ENCODE assay signal across 1 cellular context in the genomic region with DNA sequence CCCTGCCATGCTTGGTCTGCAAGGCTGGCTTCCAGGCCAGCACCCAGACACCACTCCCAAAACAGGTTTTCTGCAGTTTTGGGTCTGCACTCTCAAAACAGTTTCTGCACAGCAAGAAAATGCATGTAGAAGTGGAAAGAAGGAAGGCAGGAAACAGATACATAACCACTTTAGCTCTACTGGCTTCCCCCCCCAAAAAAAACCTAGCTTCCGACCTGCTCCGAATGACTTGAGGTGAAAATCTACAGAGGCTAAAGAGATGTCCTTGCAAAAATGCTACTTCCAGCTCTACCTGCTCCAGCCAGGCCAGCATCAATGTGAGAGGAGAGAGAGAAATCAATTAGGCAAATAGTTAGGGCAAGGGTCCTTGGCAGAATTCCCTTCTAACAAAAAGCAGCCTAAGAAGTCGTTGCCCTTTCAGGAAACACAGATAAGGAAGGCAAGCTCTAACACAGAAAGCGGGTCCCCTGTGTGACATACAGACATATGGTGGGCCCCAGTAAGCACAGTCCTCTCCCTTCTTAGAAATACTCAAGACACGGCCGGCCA.
TF ChIP-seq lines count a peak whose summit lies in the region.

No MANE protein-coding gene starts in this region.

TF ChIP-seq in liver, 16 proteins besides CTCF, POLR2A, EP300 and RAD21 (continued from another document):
- TF ChIP-seq, protein P1, sequence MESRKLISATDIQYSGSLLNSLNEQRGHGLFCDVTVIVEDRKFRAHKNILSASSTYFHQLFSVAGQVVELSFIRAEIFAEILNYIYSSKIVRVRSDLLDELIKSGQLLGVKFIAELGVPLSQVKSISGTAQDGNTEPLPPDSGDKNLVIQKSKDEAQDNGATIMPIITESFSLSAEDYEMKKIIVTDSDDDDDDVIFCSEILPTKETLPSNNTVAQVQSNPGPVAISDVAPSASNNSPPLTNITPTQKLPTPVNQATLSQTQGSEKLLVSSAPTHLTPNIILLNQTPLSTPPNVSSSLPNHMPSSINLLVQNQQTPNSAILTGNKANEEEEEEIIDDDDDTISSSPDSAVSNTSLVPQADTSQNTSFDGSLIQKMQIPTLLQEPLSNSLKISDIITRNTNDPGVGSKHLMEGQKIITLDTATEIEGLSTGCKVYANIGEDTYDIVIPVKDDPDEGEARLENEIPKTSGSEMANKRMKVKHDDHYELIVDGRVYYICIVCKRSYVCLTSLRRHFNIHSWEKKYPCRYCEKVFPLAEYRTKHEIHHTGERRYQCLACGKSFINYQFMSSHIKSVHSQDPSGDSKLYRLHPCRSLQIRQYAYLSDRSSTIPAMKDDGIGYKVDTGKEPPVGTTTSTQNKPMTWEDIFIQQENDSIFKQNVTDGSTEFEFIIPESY (IDR thresholded peaks at IDR 0.05), result peak; percentile 53
- TF ChIP-seq HNF4G (IDR thresholded peaks at IDR 0.05) (no peak), FOXA2 (IDR thresholded peaks at IDR 0.05) (no peak), TAF1 (conservative IDR thresholded peaks at IDR 0.05) (no peak), EGR1 (IDR thresholded peaks at IDR 0.05; ENCODE audit: low read depth in 2 of 2) (peak in 1 of 2 donors; percentile 34), SP1 (IDR thresholded peaks at IDR 0.05) (peak; percentile 70)
- TF ChIP-seq, protein P2, sequence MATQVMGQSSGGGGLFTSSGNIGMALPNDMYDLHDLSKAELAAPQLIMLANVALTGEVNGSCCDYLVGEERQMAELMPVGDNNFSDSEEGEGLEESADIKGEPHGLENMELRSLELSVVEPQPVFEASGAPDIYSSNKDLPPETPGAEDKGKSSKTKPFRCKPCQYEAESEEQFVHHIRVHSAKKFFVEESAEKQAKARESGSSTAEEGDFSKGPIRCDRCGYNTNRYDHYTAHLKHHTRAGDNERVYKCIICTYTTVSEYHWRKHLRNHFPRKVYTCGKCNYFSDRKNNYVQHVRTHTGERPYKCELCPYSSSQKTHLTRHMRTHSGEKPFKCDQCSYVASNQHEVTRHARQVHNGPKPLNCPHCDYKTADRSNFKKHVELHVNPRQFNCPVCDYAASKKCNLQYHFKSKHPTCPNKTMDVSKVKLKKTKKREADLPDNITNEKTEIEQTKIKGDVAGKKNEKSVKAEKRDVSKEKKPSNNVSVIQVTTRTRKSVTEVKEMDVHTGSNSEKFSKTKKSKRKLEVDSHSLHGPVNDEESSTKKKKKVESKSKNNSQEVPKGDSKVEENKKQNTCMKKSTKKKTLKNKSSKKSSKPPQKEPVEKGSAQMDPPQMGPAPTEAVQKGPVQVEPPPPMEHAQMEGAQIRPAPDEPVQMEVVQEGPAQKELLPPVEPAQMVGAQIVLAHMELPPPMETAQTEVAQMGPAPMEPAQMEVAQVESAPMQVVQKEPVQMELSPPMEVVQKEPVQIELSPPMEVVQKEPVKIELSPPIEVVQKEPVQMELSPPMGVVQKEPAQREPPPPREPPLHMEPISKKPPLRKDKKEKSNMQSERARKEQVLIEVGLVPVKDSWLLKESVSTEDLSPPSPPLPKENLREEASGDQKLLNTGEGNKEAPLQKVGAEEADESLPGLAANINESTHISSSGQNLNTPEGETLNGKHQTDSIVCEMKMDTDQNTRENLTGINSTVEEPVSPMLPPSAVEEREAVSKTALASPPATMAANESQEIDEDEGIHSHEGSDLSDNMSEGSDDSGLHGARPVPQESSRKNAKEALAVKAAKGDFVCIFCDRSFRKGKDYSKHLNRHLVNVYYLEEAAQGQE (IDR thresholded peaks at IDR 0.05), result no peak
